19 cellular contexts compared by ENCODE assay signal in the genomic region with DNA sequence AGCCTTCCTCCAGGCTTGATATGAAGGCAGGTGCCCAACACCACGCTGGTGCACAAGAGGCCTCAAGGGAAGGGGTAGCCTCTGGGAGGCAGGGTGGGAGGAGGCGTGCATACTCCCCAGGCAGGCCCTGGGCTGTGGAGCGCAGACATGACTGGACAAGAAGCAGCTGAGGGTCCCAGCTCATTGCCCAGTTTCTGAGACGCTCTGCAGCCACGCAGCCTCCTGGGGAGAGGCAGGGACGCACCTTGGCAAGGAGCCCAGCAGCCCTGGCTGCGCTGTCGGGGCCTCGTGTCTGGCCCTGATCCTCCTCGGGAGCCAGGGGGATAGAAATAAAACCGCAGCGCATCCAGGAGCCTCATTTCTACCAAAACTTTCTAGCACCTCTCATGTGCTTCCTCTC. TPM values are rescaled to one million over a fixed set of nuclear protein-coding genes. Genes with fewer than 3 reads are reported as not detected.
A peak's percentile ranks its signal among the peaks of the same experiment; 100 is the strongest.
DNase-seq lines count a peak whose midpoint lies in the region; ATAC-seq, FAIRE-seq and TF ChIP-seq lines count a peak whose summit lies in the region.
"Had no signal": no experiment of that assay in that cellular context is flagged by ENCODE, and none has a peak within 500 bp of the region (broad histone marks: within the 10 kb centered on the region; RNA-seq: fewer than 3 reads in every experiment).

No MANE protein-coding gene starts in this region.

- H3K4me2 ChIP-seq in GM12878 (ENCODE audit: control insufficient read depth, insufficient read depth), result no peak overlapping the region; the same call in 1 of the 2 replicates
- no peak overlapping the region for H3K4me2 ChIP-seq in neural cell (ENCODE audit: low read length)
- H3K4me2 ChIP-seq: PC-9 had no signal

- 70% methylated on average over 9 of the region's 12 CpGs for WGBS in GM12878 (ENCODE audit: insufficient coverage, insufficient replicate concordance, low lambda C conversion rate, missing lambda C conversion rate)

- no peaks in the 10 kb centered on the region for H3F3A ChIP-seq in neural cell (ENCODE audit: insufficient read depth, low read length, poor library complexity, severe bottlenecking)

- TF ChIP-seq POLR2A in GM12878 (IDR thresholded peaks at IDR 0.05; ENCODE audit: low read depth, low read length), result no peak

- H3K9me2 ChIP-seq in neural cell (ENCODE audit: insufficient read depth, low read length), result no peaks in the 10 kb centered on the region

- H3K9me3 ChIP-seq in GM12878 (replicated peaks; ENCODE audit: control insufficient read depth, insufficient read depth, low read length) (no peaks in the 10 kb centered on the region), neural cell (ENCODE audit: low read length) (no peaks in the 10 kb centered on the region)
- H3K9me3 ChIP-seq: ascending aorta, heart right ventricle, mucosa of descending colon, ovary, spleen had no signal

- RAD21 ChIA-PET in GM12878 (lab: Charles Lee; ENCODE audit: unreplicated experiment), result interaction anchor here (0.8 to 12.1 kb wide), 6 partner anchors 10 to 264 kb away, joined by 3 to 97 read pairs (median 4); no protein-coding TSS in a partner anchor

- intact Hi-C loops in GM12878 (cut with micrococcal nuclease; ENCODE audit: unreplicated experiment), result no loop called here

- no peak for FAIRE-seq in GM12878 (lab: Jason Lieb, UNC)
- FAIRE-seq: kidney had no signal

- H3K27me3 ChIP-seq in GM12878 (replicated peaks in 1 of 2; ENCODE audit: control insufficient read depth in 2 of 2, insufficient read depth in 2 of 2, low read length in 1 of 2) (no peaks in the 10 kb centered on the region), neural cell (ENCODE audit: insufficient read depth, low read depth, low read length) (no peaks in the 10 kb centered on the region)
- H3K27me3 ChIP-seq: ascending aorta, ovary had no signal

- POLR2A ChIA-PET in GM12878 (lab: Charles Lee), result interaction anchor here (0.8 to 4.2 kb wide), 3 partner anchors 10 to 252 kb away, joined by 3 to 38 read pairs (median 9); no protein-coding TSS in a partner anchor
- POLR2A ChIA-PET in HEK293T (lab: Yijun Ruan, JAX), result interaction anchor here (0.8 kb wide), 1 partner anchor 65 kb away, joined by 4 read pairs; no protein-coding TSS in a partner anchor

- H4K20me1 ChIP-seq in GM12878 (ENCODE audit: control insufficient read depth, insufficient read depth) (no peaks in the 10 kb centered on the region), neural cell (ENCODE audit: insufficient read depth) (no peaks in the 10 kb centered on the region)

- TF ChIP-seq RAD21 in GM12878 (IDR thresholded peaks at IDR 0.05; ENCODE audit: insufficient read depth, low read depth, low read length) (no peak), neural cell (conservative IDR thresholded peaks at IDR 0.05) (no peak)

- ATAC-seq in GM12878, result no peak
- ATAC-seq: mucosa of descending colon; stimulated activated naive CD8-positive, alpha-beta T cell treated with anti-CD3 and anti-CD28 coated beads, Interleukin-15, amount 100 ng/mL, for 72 hours had no signal

- CTCF ChIA-PET in GM12878 (lab: Yijun Ruan, JAX), result interaction anchor here (0.7 to 11.9 kb wide), 6 partner anchors 9 to 343 kb away, joined by 3 to 133 read pairs (median 14); partner anchors contain the start of gene NDUFA6
- CTCF ChIA-PET in HEK293T (lab: Yijun Ruan, JAX), result interaction anchor here (0.5 to 1.0 kb wide), 2 partner anchors 10 to 70 kb away, joined by 3 read pairs; no protein-coding TSS in a partner anchor

- TF ChIP-seq CTCF in GM12878 (IDR thresholded peaks at IDR 0.05 in 2 of 3, conservative IDR thresholded peaks at IDR 0.05 in 1 of 3; ENCODE audit: control insufficient read depth in 2 of 3, extremely low read depth in 1 of 3, insufficient read depth in 1 of 3, low read depth in 3 of 3, low read length in 3 of 3) (no peak), neural cell (IDR thresholded peaks at IDR 0.05; ENCODE audit: poor library complexity, severe bottlenecking) (no peak)

- DNase-seq in DMS 273 (lab: John Stamatoyannopoulos, UW; ENCODE audit: unreplicated experiment) (peak; percentile 62), DMS 273 treated with DMSO at 0.1 percent for 48 hours (lab: John Stamatoyannopoulos, UW) (no peak), NCI-H1092 treated with DMSO at 0.1 percent for 48 hours (lab: John Stamatoyannopoulos, UW) (peak; percentile 68), GM12878 (ENCODE audit: low read depth, low spot score) (no peak), HEK293T (ENCODE audit: extremely low spot score) (no peak), midbrain (lab: John Stamatoyannopoulos, UW) (no peak), T-helper 9 cell (no peak)
- DNase-seq: CD4-positive, alpha-beta T cell; HFFc6; kidney; mucosa of descending colon; PC-9; spleen; stimulated activated naive CD8-positive, alpha-beta T cell treated with anti-CD3 and anti-CD28 coated beads, Interleukin-15, amount 100 ng/mL, for 72 hours had no signal

- H3K4me3 ChIP-seq in GM12878, result no peak overlapping the region
- H3K4me3 ChIP-seq in neural cell (ENCODE audit: low read length), result peak overlapping the region; percentile 34
- H3K4me3 ChIP-seq: ascending aorta, heart right ventricle, mucosa of descending colon, ovary, PC-9, spleen had no signal

- no peak overlapping the region for H3K27ac ChIP-seq in GM12878 (ENCODE audit: control insufficient read depth, insufficient read depth)
- peak overlapping the region; percentile 39 for H3K27ac ChIP-seq in neural cell (ENCODE audit: low read length)
- H3K27ac ChIP-seq: 22Rv1, ascending aorta, ovary, PC-9 had no signal

- BruUV-seq in GM12878 (replicated peaks; lab: Mats Ljungman, UMichigan), result no TSS peak

- no peak overlapping the region; the same call in 1 of the 2 replicates for H3K9ac ChIP-seq in GM12878 (ENCODE audit: control insufficient read depth, insufficient read depth, low read length)
- peak overlapping the region; percentile 41 for H3K9ac ChIP-seq in neural cell (ENCODE audit: low read length)

- peaks cover 2% of the 10 kb centered on the region for H3K4me1 ChIP-seq in GM12878 (ENCODE audit: control insufficient read depth, insufficient read depth, low read length)

- no peak overlapping the region for H2AFZ ChIP-seq in GM12878 (ENCODE audit: control insufficient read depth, low read depth, low read length)
- H2AFZ ChIP-seq in neural cell (ENCODE audit: low read depth, low read length), result no peak overlapping the region
- H2AFZ ChIP-seq: PC-9 had no signal

- H3K36me3 ChIP-seq in GM12878 (ENCODE audit: control insufficient read depth in 2 of 2, insufficient read depth in 2 of 2, low read length in 1 of 2) (no peaks in the 10 kb centered on the region), neural cell (ENCODE audit: insufficient read depth, low read length) (no peaks in the 10 kb centered on the region)
- H3K36me3 ChIP-seq: ascending aorta, heart right ventricle, ovary, spleen had no signal

- TF ChIP-seq EP300 in GM12878 (IDR thresholded peaks at IDR 0.05; ENCODE audit: borderline replicate concordance in 1 of 2, control insufficient read depth in 1 of 2, low read depth in 2 of 2, low read length in 2 of 2) (no peak), neural cell (conservative IDR thresholded peaks at IDR 0.05; ENCODE audit: poor library complexity, severe bottlenecking) (no peak)

- SMC1A ChIA-PET in GM12878 (lab: Charles Lee; ENCODE audit: uncharacterized antibody, unreplicated experiment), result interaction anchor here (1.1 to 7.1 kb wide), 4 partner anchors 10 to 341 kb away, joined by 3 to 132 read pairs (median 9); no protein-coding TSS in a partner anchor

- in situ Hi-C loops in GM12878 (cut with MboI), result no loop called here

- H3K79me2 ChIP-seq in GM12878 (ENCODE audit: control insufficient read depth, insufficient read depth, low read length) (peaks cover 6% of the 10 kb centered on the region), neural cell (replicated peaks; ENCODE audit: insufficient read depth, low read length) (no peaks in the 10 kb centered on the region)

TF ChIP-seq in GM12878, 131 proteins besides CTCF, POLR2A, EP300 and RAD21:
- 0 out of 2 replicates have a peak, but pooled peaks have one; percentile 3 for TF ChIP-seq DPF2 (IDR thresholded peaks at IDR 0.05)
- TF ChIP-seq PAX5 (IDR thresholded peaks at IDR 0.05; ENCODE audit: borderline replicate concordance, low read depth, low read length), result no peak
TF ChIP-seq in GM12878: peak in this region for 1.

TF ChIP-seq in neural cell, 6 proteins besides CTCF, POLR2A, EP300 and RAD21 (continues in another document):
- TF ChIP-seq TAF1 (IDR thresholded peaks at IDR 0.05; ENCODE audit: low read depth) (no peak), SMC3 (conservative IDR thresholded peaks at IDR 0.05; ENCODE audit: poor library complexity) (no peak), EZH2 (IDR thresholded peaks at IDR 0.05; ENCODE audit: borderline replicate concordance, insufficient read depth, low read length, poor library complexity, severe bottlenecking) (no peak), MXI1 (conservative IDR thresholded peaks at IDR 0.05; ENCODE audit: poor library complexity, severe bottlenecking) (no peak)

TF ChIP-seq in HEK293T, 16 proteins besides CTCF, POLR2A, EP300 and RAD21 (continues in another document):
- TF ChIP-seq, protein P1, sequence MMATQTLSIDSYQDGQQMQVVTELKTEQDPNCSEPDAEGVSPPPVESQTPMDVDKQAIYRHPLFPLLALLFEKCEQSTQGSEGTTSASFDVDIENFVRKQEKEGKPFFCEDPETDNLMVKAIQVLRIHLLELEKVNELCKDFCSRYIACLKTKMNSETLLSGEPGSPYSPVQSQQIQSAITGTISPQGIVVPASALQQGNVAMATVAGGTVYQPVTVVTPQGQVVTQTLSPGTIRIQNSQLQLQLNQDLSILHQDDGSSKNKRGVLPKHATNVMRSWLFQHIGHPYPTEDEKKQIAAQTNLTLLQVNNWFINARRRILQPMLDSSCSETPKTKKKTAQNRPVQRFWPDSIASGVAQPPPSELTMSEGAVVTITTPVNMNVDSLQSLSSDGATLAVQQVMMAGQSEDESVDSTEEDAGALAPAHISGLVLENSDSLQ (IDR thresholded peaks at IDR 0.05), result no peak

RNA-seq across cellular contexts. Expression of gene NFAM1, which starts 2.1 kb away (rescaled TPM):
- total RNA-seq in GM12878 (2013; cell fraction: nucleolus; rRNA removed), result 9.2 and 10.3 TPM in 2 replicates
- total RNA-seq in GM12878 (2014; rRNA removed), result 0.16 and 0.34 TPM in 2 replicates
- 0.13 and 0.32 TPM in 2 replicates for total RNA-seq in GM12878 (2014; rRNA removed; fragmentation: Illumina TruSeq; extraction: Trizol)
- 0.29 and 0.36 TPM in 2 replicates for total RNA-seq in GM12878 (2021)
- polyA plus RNA-seq in GM12878 (2011; ENCODE audit: low read depth), result 0.22 TPM
- polyA plus RNA-seq in GM12878 (2011; rRNA removed), result 0.84 and 1.3 TPM in 2 replicates
- 1.8 and 1.9 TPM in 2 replicates for polyA plus RNA-seq in GM12878 (2011; cell fraction: cytosol; rRNA removed)
- polyA plus RNA-seq in GM12878 (2011; cell fraction: nucleus; rRNA removed), result 2.5 and 2.6 TPM in 2 replicates
- polyA plus RNA-seq in GM12878 (2012), result 0.69 and 0.70 TPM in 2 replicates
- 0.13 and 0.24 TPM in 2 replicates for polyA plus RNA-seq in GM12878 (2014; fragmentation: Illumina TruSeq; extraction: Trizol)
- polyA plus RNA-seq in GM12878 (2014; fragmentation: Nextera tagmentation; extraction: Ambion mirVana), result not detected
- 0.10 and 0.15 TPM in 2 replicates for polyA plus RNA-seq in GM12878 (2014; rRNA removed)
- polyA plus RNA-seq in GM12878 (2016; fragmentation: Nextera tagmentation; extraction: Ambion mirVana), result under 1 TPM in 1 of 2 experiments, not detected in 1; 0.20 TPM
- 2.0 and 2.9 TPM in 2 replicates for polyA minus RNA-seq in GM12878 (2011; rRNA and poly(A)+ RNA removed)
- 0.73 and 3.9 TPM in 2 replicates for polyA minus RNA-seq in GM12878 (2011; cell fraction: cytosol; rRNA and poly(A)+ RNA removed)
- 0.96 and 0.97 TPM in 2 replicates for polyA minus RNA-seq in GM12878 (2011; cell fraction: nucleus; rRNA and poly(A)+ RNA removed)
- polyA plus RNA-seq in neural cell, result 0.05 TPM in 1 of 2 replicates, not detected in the other
- polyA minus RNA-seq in neural cell, result 0.23 and 0.24 TPM in 2 replicates
- total RNA-seq: HFFc6, PC-9 had no signal

Comparison
In these comparisons a context has a peak if more than half of its experiments do, and no peak if none do; other contexts are left out.
1. DNase-seq: peak in DMS 273 (single experiment) and NCI-H1092 treated with DMSO at 0.1 percent for 48 hours (single experiment); none in DMS 273 treated with DMSO at 0.1 percent for 48 hours (single experiment), GM12878 (single experiment), HEK293T (single experiment), midbrain (single experiment) and T-helper 9 cell (single experiment).